ENCODE assay signal across 1 cellular context in the genomic region with DNA sequence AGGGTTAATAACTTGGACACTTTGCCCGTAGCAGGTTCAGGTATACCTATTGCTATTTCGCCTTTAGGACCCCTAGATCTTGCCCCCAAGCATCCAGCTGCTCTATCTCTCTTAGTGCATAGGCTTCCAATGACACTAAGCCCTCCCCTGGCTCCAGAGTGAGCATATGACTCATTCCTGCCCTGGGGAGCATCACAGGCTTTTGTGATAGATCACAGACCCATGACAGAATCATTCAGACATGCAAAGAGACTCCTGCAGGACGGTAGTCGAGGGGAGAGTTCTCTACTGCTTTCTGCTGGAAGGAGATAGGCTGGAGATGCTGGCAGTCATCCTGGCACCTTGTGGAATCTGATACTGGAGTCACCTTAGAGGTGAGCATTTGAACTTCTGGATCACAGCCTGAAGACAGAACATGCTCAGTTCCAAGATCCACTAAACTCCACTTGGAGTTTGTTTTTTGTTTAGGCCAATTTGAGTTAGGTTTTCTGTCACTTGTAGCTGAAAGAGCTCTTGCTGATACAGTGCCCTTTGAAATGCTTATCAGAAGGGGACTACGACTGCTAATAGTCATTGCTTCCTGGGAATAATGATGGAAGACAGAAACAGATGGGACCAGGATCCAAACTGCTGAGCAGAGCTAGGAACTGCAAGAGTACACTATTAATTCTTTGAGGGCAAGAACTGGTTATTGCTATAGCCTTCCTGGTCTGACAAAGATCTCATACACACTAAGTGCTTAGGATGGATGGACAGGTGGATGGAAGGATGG.
TF ChIP-seq lines count a peak whose summit lies in the region.

No MANE protein-coding gene starts in this region.

TF ChIP-seq in liver, 16 proteins besides CTCF, POLR2A, EP300 and RAD21 (continued from another document):
- TF ChIP-seq ZBTB33 (IDR thresholded peaks at IDR 0.05), result no peak
- no peak for TF ChIP-seq HNF4G (IDR thresholded peaks at IDR 0.05)
